In the genomic region with DNA sequence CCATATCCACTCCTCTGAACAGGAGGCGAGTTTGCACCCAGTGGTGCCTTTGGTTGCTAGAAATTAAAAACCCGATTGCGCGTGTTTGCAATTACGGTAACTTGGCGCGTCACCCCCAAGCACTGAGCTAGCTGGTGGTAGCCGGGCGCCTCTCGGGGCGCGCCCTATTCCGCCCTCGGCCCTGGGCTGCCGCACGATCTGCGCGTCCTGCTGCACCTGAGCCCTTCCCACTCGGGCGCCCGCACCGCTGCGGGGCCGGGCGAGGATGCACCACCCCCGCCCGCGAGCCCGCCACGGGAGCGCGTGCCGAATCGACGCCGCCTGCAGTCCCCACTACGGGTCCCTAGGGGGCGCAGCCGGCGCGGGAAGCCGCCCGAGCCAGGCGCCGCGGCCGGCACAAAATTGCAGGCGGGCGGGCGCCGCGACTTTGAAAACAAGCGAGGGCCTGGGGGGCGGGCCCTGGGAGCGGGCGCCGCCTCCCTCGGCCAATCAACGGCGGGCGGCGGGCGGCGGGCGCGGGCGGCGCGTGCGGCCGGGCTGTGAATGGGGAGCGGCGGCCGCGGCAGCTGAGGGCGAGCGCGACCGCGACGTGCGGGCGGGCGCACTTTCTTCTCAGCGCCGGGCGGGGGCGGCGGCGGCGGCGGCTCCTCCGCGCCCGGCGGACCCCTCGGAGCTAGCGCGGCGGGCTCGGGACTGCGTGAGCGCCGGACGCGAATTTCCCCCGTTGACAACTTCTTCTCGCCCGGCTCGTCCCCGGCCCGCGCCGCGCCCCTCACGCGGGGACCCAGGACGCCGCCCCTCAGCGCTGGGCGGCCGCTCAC, we compare ENCODE assay signal across 8 cellular contexts. TPM values are rescaled to one million over a fixed set of nuclear protein-coding genes. Genes with fewer than 3 reads are reported as not detected.
DNase-seq lines count a peak whose midpoint lies in the region; ATAC-seq, FAIRE-seq and TF ChIP-seq lines count a peak whose summit lies in the region.

A gene with protein sequence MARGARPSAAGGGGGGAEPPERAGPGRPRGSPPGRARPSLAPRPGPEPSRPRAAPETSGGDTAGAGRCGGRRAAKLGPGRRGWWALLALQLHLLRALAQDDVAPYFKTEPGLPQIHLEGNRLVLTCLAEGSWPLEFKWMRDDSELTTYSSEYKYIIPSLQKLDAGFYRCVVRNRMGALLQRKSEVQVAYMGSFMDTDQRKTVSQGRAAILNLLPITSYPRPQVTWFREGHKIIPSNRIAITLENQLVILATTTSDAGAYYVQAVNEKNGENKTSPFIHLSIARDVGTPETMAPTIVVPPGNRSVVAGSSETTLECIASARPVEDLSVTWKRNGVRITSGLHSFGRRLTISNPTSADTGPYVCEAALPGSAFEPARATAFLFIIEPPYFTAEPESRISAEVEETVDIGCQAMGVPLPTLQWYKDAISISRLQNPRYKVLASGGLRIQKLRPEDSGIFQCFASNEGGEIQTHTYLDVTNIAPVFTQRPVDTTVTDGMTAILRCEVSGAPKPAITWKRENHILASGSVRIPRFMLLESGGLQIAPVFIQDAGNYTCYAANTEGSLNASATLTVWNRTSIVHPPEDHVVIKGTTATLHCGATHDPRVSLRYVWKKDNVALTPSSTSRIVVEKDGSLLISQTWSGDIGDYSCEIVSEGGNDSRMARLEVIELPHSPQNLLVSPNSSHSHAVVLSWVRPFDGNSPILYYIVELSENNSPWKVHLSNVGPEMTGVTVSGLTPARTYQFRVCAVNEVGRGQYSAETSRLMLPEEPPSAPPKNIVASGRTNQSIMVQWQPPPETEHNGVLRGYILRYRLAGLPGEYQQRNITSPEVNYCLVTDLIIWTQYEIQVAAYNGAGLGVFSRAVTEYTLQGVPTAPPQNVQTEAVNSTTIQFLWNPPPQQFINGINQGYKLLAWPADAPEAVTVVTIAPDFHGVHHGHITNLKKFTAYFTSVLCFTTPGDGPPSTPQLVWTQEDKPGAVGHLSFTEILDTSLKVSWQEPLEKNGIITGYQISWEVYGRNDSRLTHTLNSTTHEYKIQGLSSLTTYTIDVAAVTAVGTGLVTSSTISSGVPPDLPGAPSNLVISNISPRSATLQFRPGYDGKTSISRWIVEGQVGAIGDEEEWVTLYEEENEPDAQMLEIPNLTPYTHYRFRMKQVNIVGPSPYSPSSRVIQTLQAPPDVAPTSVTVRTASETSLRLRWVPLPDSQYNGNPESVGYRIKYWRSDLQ (N-terminal part only) (plus strand): TSS at position 602 of the 821 bp plus-strand sequence. CDS start 335 bp downstream, outside the sequence.

- WGBS in spleen, 5 donors, result 0 to 1% (median 0%) methylated on average over 38 to 122 of the region's 122 CpGs

- H3K4me3 ChIP-seq in WI38 (ENCODE audit: low read depth, low read length) (no peak within 1 kb of the TSS), bronchial epithelial cell (ENCODE audit: low read depth, low read length) (peak within 1 kb of the TSS; percentile 17), spleen (peak within 1 kb of the TSS; percentile 53 to 79 (median 58))

- peaks cover 10% of the 10 kb centered on the region for H3K27me3 ChIP-seq in bronchial epithelial cell (ENCODE audit: control insufficient read depth, insufficient read depth, low read length)
- peaks cover 0 to 42% (median 10%) of the 10 kb centered on the region in 7 donors for H3K27me3 ChIP-seq in spleen (replicated peaks in 1 of 7)

- H3K36me3 ChIP-seq in bronchial epithelial cell (ENCODE audit: control insufficient read depth, insufficient read depth, low read length) (no peaks in the 10 kb centered on the region), spleen (no peaks in the 10 kb centered on the region)

- intact Hi-C loops in spleen (cut with DNase I; ENCODE audit: low total_unique reads), result loop anchor here (10.0 kb wide), 1 partner anchor 594 kb away; no protein-coding TSS in a partner anchor

- peak within 1 kb of the TSS in 6 of 8 donors; percentile 5 to 82 (median 64) for H3K27ac ChIP-seq in spleen

- peak; percentile 92 for ATAC-seq in GM18498 (IDR thresholded peaks at IDR 0.05; ENCODE audit: unreplicated experiment)
- ATAC-seq in HG02938 (IDR thresholded peaks at IDR 0.05; ENCODE audit: unreplicated experiment), result peak; percentile 77

- no peak for FAIRE-seq in bronchial epithelial cell (lab: Jason Lieb, UNC)

- H3K4me1 ChIP-seq in spleen, result peaks cover 5 to 27% (median 18%) of the 10 kb centered on the region in 6 donors

- peak in 1 of 3 donors; percentile 21 for TF ChIP-seq POLR2A in spleen (IDR thresholded peaks at IDR 0.05)

- H3K9me3 ChIP-seq in spleen, result no peaks in the 10 kb centered on the region

- DNase-seq in NCI-H2029 treated with DMSO at 0.1 percent for 48 hours (lab: John Stamatoyannopoulos, UW) (peak; percentile 41), bronchial epithelial cell (ENCODE audit: low read depth) (peak; percentile 54), inferior parietal cortex (ENCODE audit: extremely low spot score) (peak; percentile 82), spleen (peak; percentile 97), OCI-M2 (lab: John Stamatoyannopoulos, UW; ENCODE audit: unreplicated experiment) (no peak)

- TF ChIP-seq CTCF in WI38 (IDR thresholded peaks at IDR 0.05; ENCODE audit: low read depth, low read length), result peak; percentile 40
- TF ChIP-seq CTCF in bronchial epithelial cell (IDR thresholded peaks at IDR 0.05; ENCODE audit: insufficient read depth, low read length, severe bottlenecking), result peak; percentile 80
- peak; percentile 62 to 99 (median 94) for TF ChIP-seq CTCF in spleen (IDR thresholded peaks at IDR 0.05 in 8 of 11, conservative IDR thresholded peaks at IDR 0.05 in 3 of 11)

RNA-seq across cellular contexts. Expression of the gene that starts here (rescaled TPM):
- 0.26 and 0.51 TPM in 2 replicates for total RNA-seq in bronchial epithelial cell
- 10 to 100 TPM; 29.2 to 54.1 (median 39.0) TPM for total RNA-seq in spleen
- 1 to 10 TPM; 3.2 to 4.5 (median 3.7) TPM for polyA plus RNA-seq in spleen

Comparison
In these comparisons a context has a peak if more than half of its experiments do, and no peak if none do; other contexts are left out.
1. RNA of the gene that starts here (total RNA-seq): 29.2 to 54.1 TPM in spleen; 0.26 to 0.51 TPM in bronchial epithelial cell; every median in the first group is over 10 times any median in the second.
2. Peak in DNase-seq and H3K4me3 ChIP-seq in bronchial epithelial cell; RNA of the gene not detected or under 1 TPM.
3. CTCF ChIP-seq: peak in every context shown above with its lines; median percentile 94 in spleen; 80 in bronchial epithelial cell; 40 in WI38.